ENCODE assay signal across 8 cellular contexts in genomic region chr9:122904823-122905710, GRCh38. TPM values are rescaled to one million over a fixed set of nuclear protein-coding genes. Genes with fewer than 3 reads are reported as not detected.
A peak's percentile ranks its signal among the peaks of the same experiment; 100 is the strongest.
DNase-seq lines count a peak whose midpoint lies in the region; ATAC-seq and TF ChIP-seq lines count a peak whose summit lies in the region.

A gene with protein sequence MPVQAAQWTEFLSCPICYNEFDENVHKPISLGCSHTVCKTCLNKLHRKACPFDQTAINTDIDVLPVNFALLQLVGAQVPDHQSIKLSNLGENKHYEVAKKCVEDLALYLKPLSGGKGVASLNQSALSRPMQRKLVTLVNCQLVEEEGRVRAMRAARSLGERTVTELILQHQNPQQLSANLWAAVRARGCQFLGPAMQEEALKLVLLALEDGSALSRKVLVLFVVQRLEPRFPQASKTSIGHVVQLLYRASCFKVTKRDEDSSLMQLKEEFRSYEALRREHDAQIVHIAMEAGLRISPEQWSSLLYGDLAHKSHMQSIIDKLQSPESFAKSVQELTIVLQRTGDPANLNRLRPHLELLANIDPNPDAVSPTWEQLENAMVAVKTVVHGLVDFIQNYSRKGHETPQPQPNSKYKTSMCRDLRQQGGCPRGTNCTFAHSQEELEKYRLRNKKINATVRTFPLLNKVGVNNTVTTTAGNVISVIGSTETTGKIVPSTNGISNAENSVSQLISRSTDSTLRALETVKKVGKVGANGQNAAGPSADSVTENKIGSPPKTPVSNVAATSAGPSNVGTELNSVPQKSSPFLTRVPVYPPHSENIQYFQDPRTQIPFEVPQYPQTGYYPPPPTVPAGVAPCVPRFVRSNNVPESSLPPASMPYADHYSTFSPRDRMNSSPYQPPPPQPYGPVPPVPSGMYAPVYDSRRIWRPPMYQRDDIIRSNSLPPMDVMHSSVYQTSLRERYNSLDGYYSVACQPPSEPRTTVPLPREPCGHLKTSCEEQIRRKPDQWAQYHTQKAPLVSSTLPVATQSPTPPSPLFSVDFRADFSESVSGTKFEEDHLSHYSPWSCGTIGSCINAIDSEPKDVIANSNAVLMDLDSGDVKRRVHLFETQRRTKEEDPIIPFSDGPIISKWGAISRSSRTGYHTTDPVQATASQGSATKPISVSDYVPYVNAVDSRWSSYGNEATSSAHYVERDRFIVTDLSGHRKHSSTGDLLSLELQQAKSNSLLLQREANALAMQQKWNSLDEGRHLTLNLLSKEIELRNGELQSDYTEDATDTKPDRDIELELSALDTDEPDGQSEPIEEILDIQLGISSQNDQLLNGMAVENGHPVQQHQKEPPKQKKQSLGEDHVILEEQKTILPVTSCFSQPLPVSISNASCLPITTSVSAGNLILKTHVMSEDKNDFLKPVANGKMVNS (minus strand): TSS chr9:122905359. CDS start chr9:122897509, 7,850 bp downstream.

- H3K27me3 Mint-ChIP-seq in T-helper 1 cell treated with Interleukin-12 subunit alpha and Interleukin-12 subunit beta and Interleukin-4 antibody, amounts not matched to agents 30 μg/mL and 1 μg/mL, for 36 hours (ENCODE audit: low read depth), result no peaks in the 10 kb centered on the region

- H3K4me1 Mint-ChIP-seq in T-helper 1 cell treated with Interleukin-12 subunit alpha and Interleukin-12 subunit beta and Interleukin-4 antibody, amounts not matched to agents 30 μg/mL and 1 μg/mL, for 36 hours (ENCODE audit: low read depth), result peaks cover 18% of the 10 kb centered on the region

- H3K36me3 Mint-ChIP-seq in T-helper 1 cell treated with Interleukin-12 subunit alpha and Interleukin-12 subunit beta and Interleukin-4 antibody, amounts not matched to agents 30 μg/mL and 1 μg/mL, for 36 hours (ENCODE audit: low read depth), result peaks cover 13% of the 10 kb centered on the region

- H3K9me3 ChIP-seq in heart right ventricle, result no peaks in the 10 kb centered on the region
- H3K9me3 ChIP-seq in upper lobe of left lung, result no peaks in the 10 kb centered on the region

- H3K27ac ChIP-seq in heart right ventricle, result peak within 1 kb of the TSS; percentile 89 to 98 (median 94)
- H3K27ac ChIP-seq in upper lobe of left lung, result peak within 1 kb of the TSS; percentile 87 to 98 (median 96)

- WGBS in heart right ventricle, 2 donors, result 0% methylated on average over 75 to 77 of the region's 77 CpGs
- 0 to 1% methylated on average over 30 to 33 of the region's 77 CpGs for WGBS in upper lobe of left lung, 2 donors

- H3K36me3 ChIP-seq in heart right ventricle (peaks cover 0 to 24% (median 0%) of the 10 kb centered on the region in 9 donors), upper lobe of left lung (peaks cover 0 to 15% (median 1%) of the 10 kb centered on the region in 4 donors)

- DNase-seq in GM13977 (ENCODE audit: low spot score) (peak; percentile 89), NCI-H1694 (lab: John Stamatoyannopoulos, UW) (peak; percentile 97), amniotic stem cell (lab: John Stamatoyannopoulos, UW) (peak; percentile 99), heart right ventricle (peak; percentile 93 to 99), posterior cingulate gyrus (peak; percentile 98 to 100 (median 100)), upper lobe of left lung (peak; percentile 92 to 98)

- TF ChIP-seq EP300 in upper lobe of left lung (IDR thresholded peaks at IDR 0.05), result no peak

- H3K4me3 ChIP-seq in heart right ventricle (peak within 1 kb of the TSS; percentile 73 to 99 (median 86)), upper lobe of left lung (peak within 1 kb of the TSS; percentile 77 to 88 (median 86))

- H3K4me3 Mint-ChIP-seq in T-helper 1 cell treated with Interleukin-12 subunit alpha and Interleukin-12 subunit beta and Interleukin-4 antibody, amounts not matched to agents 30 μg/mL and 1 μg/mL, for 36 hours, result peak within 1 kb of the TSS; percentile 94

- H3K27ac Mint-ChIP-seq in T-helper 1 cell treated with Interleukin-12 subunit alpha and Interleukin-12 subunit beta and Interleukin-4 antibody, amounts not matched to agents 30 μg/mL and 1 μg/mL, for 36 hours, result peak within 1 kb of the TSS; percentile 92

- peak; percentile 74 for ATAC-seq in HG02884 (IDR thresholded peaks at IDR 0.05; ENCODE audit: unreplicated experiment)
- ATAC-seq in heart right ventricle, result peak; percentile 97 to 99 (median 99)
- ATAC-seq in upper lobe of left lung (ENCODE audit: low FRiP score in 2 of 2), result peak; percentile 98 to 100

- no peaks in the 10 kb centered on the region for H3K9me3 Mint-ChIP-seq in T-helper 1 cell treated with Interleukin-12 subunit alpha and Interleukin-12 subunit beta and Interleukin-4 antibody, amounts not matched to agents 30 μg/mL and 1 μg/mL, for 36 hours

- in situ Hi-C loops in GM13977 (cut with MboI; ENCODE audit: low pct_unique_long_range_greater_than_20kb, low sequenced_read_pairs, unreplicated experiment), result no loop called here

- TF ChIP-seq CTCF in GM13977 (IDR thresholded peaks at IDR 0.05; ENCODE audit: extremely low read depth, insufficient read depth, missing control alignments), result no peak
- TF ChIP-seq CTCF in heart right ventricle (IDR thresholded peaks at IDR 0.05), result no peak
- TF ChIP-seq CTCF in upper lobe of left lung (IDR thresholded peaks at IDR 0.05), result peak in 3 of 6 experiments; percentile 4 to 30 (median 28)

- H3K27me3 ChIP-seq in heart right ventricle (no peaks in the 10 kb centered on the region), upper lobe of left lung (no peaks in the 10 kb centered on the region)

- H3K4me1 ChIP-seq in heart right ventricle (peaks cover 5 to 49% (median 40%) of the 10 kb centered on the region in 9 donors), upper lobe of left lung (peaks cover 24 to 40% (median 33%) of the 10 kb centered on the region in 4 donors)

- TF ChIP-seq POLR2A in upper lobe of left lung (IDR thresholded peaks at IDR 0.05), result peak; percentile 80 to 99 (median 95)

- intact Hi-C loops in heart right ventricle (cut with DNase I), result loop anchor here in 5 of 10 donors (1.0 to 10.0 kb wide), 6 partner anchors 26 to 90 kb away; partner anchors contain the start of genes RABGAP1 (in 2 of the 5) and ZBTB26 (in 1 of the 5)
- intact Hi-C loops in posterior cingulate gyrus (cut with DNase I), result loop anchor here (10.0 kb wide), 3 partner anchors 90 to 810 kb away; partner anchors contain the start of genes CRB2 and TTLL11

RNA-seq across cellular contexts. Expression of the gene that starts here (rescaled TPM):
- 10 to 100 TPM; 35.6 to 52.2 (median 43.5) TPM for total RNA-seq in heart right ventricle
- polyA plus RNA-seq in heart right ventricle, result 10 to 100 TPM in 1 of 2 donors, 1 to 10 TPM in 1; 7.1 to 13.0 TPM
- 10 to 100 TPM; 23.9 to 65.0 (median 40.2) TPM for total RNA-seq in upper lobe of left lung

Comparison
In these comparisons a context has a peak if more than half of its experiments do, and no peak if none do; other contexts are left out.
1. Peak in every context shown above with its lines: DNase-seq, ATAC-seq, H3K4me3 ChIP-seq and H3K27ac ChIP-seq.